ENCODE assay signal across 14 cellular contexts in the genomic region with DNA sequence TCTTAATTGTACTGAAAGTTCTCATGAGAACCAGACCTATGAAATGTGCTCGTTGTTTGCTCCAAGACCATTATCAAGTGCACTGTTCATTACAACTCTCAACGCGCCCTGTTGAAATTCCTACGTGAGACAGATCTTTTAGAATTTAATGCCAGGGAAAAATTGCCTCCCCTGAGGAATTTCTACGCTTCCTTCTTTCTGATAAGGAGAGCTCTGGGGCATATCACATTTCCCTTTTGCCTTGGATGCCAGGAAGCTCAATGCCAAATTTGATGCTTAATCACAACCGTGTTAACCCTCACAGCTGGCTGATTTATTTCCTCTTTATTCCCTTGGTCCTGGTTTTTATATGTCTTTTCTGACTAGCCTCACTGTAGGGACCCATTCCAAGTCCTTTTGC.
A peak's percentile ranks its signal among the peaks of the same experiment; 100 is the strongest.
DNase-seq lines count a peak whose midpoint lies in the region; ATAC-seq and TF ChIP-seq lines count a peak whose summit lies in the region.
"Had no signal": no experiment of that assay in that cellular context is flagged by ENCODE, and none has a peak within 500 bp of the region (broad histone marks: within the 10 kb centered on the region; RNA-seq: fewer than 3 reads in every experiment).

No MANE protein-coding gene starts in this region.

- H3K9me3 Mint-ChIP-seq in chondrocyte (ENCODE audit: low read depth) = no peaks in the 10 kb centered on the region
- H3K9me3 Mint-ChIP-seq: H9 had no signal

- no peaks in the 10 kb centered on the region for H4K20me1 ChIP-seq in PC-9 (ENCODE audit: insufficient read depth)

- CTCF ChIA-PET in A673 (lab: Charles Lee) = no interaction called here
- CTCF ChIA-PET in PC-9 (lab: Charles Lee) = no interaction called here

- H3K36me3 Mint-ChIP-seq in chondrocyte (ENCODE audit: low read depth) = peaks cover 66% of the 10 kb centered on the region

- TF ChIP-seq CTCF in A673 (conservative IDR thresholded peaks at IDR 0.05; ENCODE audit: low read depth, low read length) (no peak), chondrocyte (IDR thresholded peaks at IDR 0.05) (no peak), lung (IDR thresholded peaks at IDR 0.05; ENCODE audit: control extremely low read depth, extremely low read depth) (no peak), BE2C (IDR thresholded peaks at IDR 0.05; ENCODE audit: low read depth, low read length) (no peak), PC-9 (conservative IDR thresholded peaks at IDR 0.05) (no peak)

- no peaks in the 10 kb centered on the region for H3K9me2 ChIP-seq in PC-9 (ENCODE audit: insufficient read depth)

- no peak for ATAC-seq in lung (ENCODE audit: insufficient read depth, low FRiP score)
- ATAC-seq in GM18873 (IDR thresholded peaks at IDR 0.05; ENCODE audit: low FRiP score, unreplicated experiment) = no peak
- ATAC-seq: mucosa of descending colon, Panc1, T-helper 17 cell had no signal

- H3K36me3 ChIP-seq in A673 (ENCODE audit: insufficient read depth, low read length, poor library complexity, severe bottlenecking) = no peaks in the 10 kb centered on the region
- H3K36me3 ChIP-seq in lung (ENCODE audit: control insufficient read depth in 2 of 2, insufficient read depth in 2 of 2, low read length in 2 of 2) = peaks cover 0 to 8% of the 10 kb centered on the region in 2 donors
- no peaks in the 10 kb centered on the region for H3K36me3 ChIP-seq in BE2C
- no peaks in the 10 kb centered on the region for H3K36me3 ChIP-seq in PC-9 (ENCODE audit: low read depth)

- H3K9me3 ChIP-seq in A673 (ENCODE audit: low read depth, low read length, poor library complexity, severe bottlenecking) (no peaks in the 10 kb centered on the region), lung (ENCODE audit: control insufficient read depth in 2 of 2, insufficient read depth in 1 of 2, low read length in 1 of 2) (no peaks in the 10 kb centered on the region), BE2C (no peaks in the 10 kb centered on the region), PC-9 (ENCODE audit: insufficient read depth, low read depth) (no peaks in the 10 kb centered on the region)
- H3K9me3 ChIP-seq: mucosa of descending colon had no signal

- intact Hi-C loops in A673 (cut with micrococcal nuclease; ENCODE audit: unreplicated experiment) (no loop called here), PC-9 (cut with micrococcal nuclease; ENCODE audit: unreplicated experiment) (loop anchor here (5.0 to 10.0 kb wide), 2 partner anchors 55 to 127 kb away; no protein-coding TSS in a partner anchor)

- peaks cover 52% of the 10 kb centered on the region for H3F3A ChIP-seq in PC-9 (ENCODE audit: insufficient read depth, low read depth)

- H3K27ac ChIP-seq in A673 (ENCODE audit: low read depth, low read length, poor library complexity, severe bottlenecking) (no peak overlapping the region), lung (ENCODE audit: low read depth in 1 of 2, low read length in 1 of 2) (peak overlapping the region; percentile 52 to 67), PC-9 (no peak overlapping the region)

- DNase-seq in A673 (ENCODE audit: low spot score) = peak; percentile 4
- peak; percentile 87 for DNase-seq in HS-27A (ENCODE audit: low read depth)
- no peak for DNase-seq in chondrocyte (ENCODE audit: low spot score)
- DNase-seq in lung (ENCODE audit: low spot score) = no peak
- no peak for DNase-seq in BE2C
- DNase-seq in PC-9 = no peak
- no peak for DNase-seq in MV-4-11 (lab: John Stamatoyannopoulos, UW)
- DNase-seq: EL, H9, mucosa of descending colon, NCI-H1048, T-helper 17 cell had no signal

- no peak overlapping the region for H2AFZ ChIP-seq in PC-9

- H3K27me3 Mint-ChIP-seq in chondrocyte (ENCODE audit: low read depth) = no peaks in the 10 kb centered on the region
- H3K27me3 Mint-ChIP-seq: T-helper 17 cell had no signal

- H3K4me2 ChIP-seq in PC-9 = no peak overlapping the region

- H3K27me3 ChIP-seq in A673 (replicated peaks; ENCODE audit: insufficient read depth, low read depth, low read length, poor library complexity) (no peaks in the 10 kb centered on the region), lung (ENCODE audit: control insufficient read depth, insufficient read depth) (no peaks in the 10 kb centered on the region), BE2C (no peaks in the 10 kb centered on the region), PC-9 (ENCODE audit: insufficient read depth, low read depth) (no peaks in the 10 kb centered on the region)

- WGBS in lung, 2 donors = 57 to 74% methylated on average over 6 of the region's 6 CpGs

- H3K4me1 Mint-ChIP-seq in chondrocyte (ENCODE audit: low read depth) = peaks cover 85% of the 10 kb centered on the region

- H3K4me3 ChIP-seq in A673 (ENCODE audit: low read depth, low read length, poor library complexity, severe bottlenecking) (no peak overlapping the region), lung (no peak overlapping the region), BE2C (ENCODE audit: low read depth, low read length) (no peak overlapping the region), PC-9 (no peak overlapping the region)
- H3K4me3 ChIP-seq: mucosa of descending colon had no signal

- no peak overlapping the region for H3K4me3 Mint-ChIP-seq in chondrocyte (ENCODE audit: unreplicated experiment)
- H3K4me3 Mint-ChIP-seq: H9, T-helper 17 cell had no signal

- POLR2A ChIA-PET in A673 (lab: Charles Lee; ENCODE audit: low non-redundant PET) (no interaction called here), PC-9 (lab: Charles Lee; ENCODE audit: unreplicated experiment) (interaction anchor here (0.6 kb wide), 1 partner anchor 16 kb away, joined by 14 read pairs; no protein-coding TSS in a partner anchor)

- H3K79me2 ChIP-seq in PC-9 (ENCODE audit: low read depth) = no peaks in the 10 kb centered on the region

- BruUV-seq in A673 (replicated peaks; lab: Mats Ljungman, UMichigan) (no TSS peak), PC-9 (replicated peaks; lab: Mats Ljungman, UMichigan) (no TSS peak)

- H3K4me1 ChIP-seq in A673 (ENCODE audit: insufficient read depth, low read length, poor library complexity, severe bottlenecking) (no peaks in the 10 kb centered on the region), lung (ENCODE audit: control insufficient read depth in 2 of 2, insufficient read depth in 2 of 2, low read length in 2 of 2) (peaks cover 15 to 30% of the 10 kb centered on the region in 2 donors), BE2C (no peaks in the 10 kb centered on the region; the same call in 1 of the 2 replicates), PC-9 (replicated peaks; ENCODE audit: insufficient read depth) (peaks cover 83% of the 10 kb centered on the region)

- H3K27ac Mint-ChIP-seq in chondrocyte (ENCODE audit: unreplicated experiment) = peak overlapping the region; percentile 57
- H3K27ac Mint-ChIP-seq: T-helper 17 cell had no signal

Comparison
In these comparisons a context has a peak if more than half of its experiments do, and no peak if none do; other contexts are left out.
1. DNase-seq: peak in A673 (single experiment) and HS-27A (single experiment); none in chondrocyte (single experiment), lung (single experiment), BE2C (single experiment), PC-9 (0 of 2) and MV-4-11 (single experiment).
2. H3K27ac ChIP-seq: peak in lung (2 of 2); none in A673 (single experiment) and PC-9 (single experiment).